In genomic region chr6:97668716-97669115, GRCh38 we compare ENCODE assay signal across 8 cellular contexts.
DNase-seq lines count a peak whose midpoint lies in the region; ATAC-seq and TF ChIP-seq lines count a peak whose summit lies in the region.

No MANE protein-coding gene starts in this region.

- H3K27ac ChIP-seq in coronary artery: no peak overlapping the region

- DNase-seq in coronary artery (ENCODE audit: low spot score): no peak
- DNase-seq in retinal pigment epithelial cell (ENCODE audit: low read depth): peak; percentile 13
- no peak for DNase-seq in activated T-cell treated with anti-CD3 and anti-CD28 coated beads, Interleukin-2, amount 50 U/mL, for 48 hours
- no peak for DNase-seq in NCI-H2107 treated with DMSO at 0.1 percent for 48 hours (lab: John Stamatoyannopoulos, UW; ENCODE audit: unreplicated experiment)
- DNase-seq in mucosa of descending colon: no peak
- DNase-seq in activated effector memory CD4-positive, alpha-beta T cell treated with Interleukin-2 at 50 U/mL for 16 hours: no peak

- intact Hi-C loops in mucosa of descending colon (cut with DNase I, micrococcal nuclease): no loop called here

- no peaks in the 10 kb centered on the region for H3K9me3 ChIP-seq in mucosa of descending colon

- H3K4me3 ChIP-seq in coronary artery (peak overlapping the region; percentile 60), retinal pigment epithelial cell (ENCODE audit: low read length) (peak overlapping the region; percentile 41), mucosa of descending colon (no peak overlapping the region)

- TF ChIP-seq CTCF in coronary artery (IDR thresholded peaks at IDR 0.05): no peak
- TF ChIP-seq CTCF in retinal pigment epithelial cell (conservative IDR thresholded peaks at IDR 0.05; ENCODE audit: low read depth, low read length): no peak
- no peak for TF ChIP-seq CTCF in mucosa of descending colon (IDR thresholded peaks at IDR 0.05)

- ATAC-seq in GM19043 (IDR thresholded peaks at IDR 0.05; ENCODE audit: low read depth, unreplicated experiment) (peak; percentile 31), HG03045 (IDR thresholded peaks at IDR 0.05; ENCODE audit: unreplicated experiment) (peak; percentile 31), mucosa of descending colon (no peak)

- H3K4me1 ChIP-seq in mucosa of descending colon (ENCODE audit: low read depth): no peaks in the 10 kb centered on the region

- no peaks in the 10 kb centered on the region for H3K36me3 ChIP-seq in mucosa of descending colon (ENCODE audit: low read depth)
